8 cellular contexts compared by ENCODE assay signal in genomic region chr17:43578699-43579569, GRCh38. TPM values are rescaled to one million over a fixed set of nuclear protein-coding genes. Genes with fewer than 3 reads are reported as not detected.
A peak's percentile ranks its signal among the peaks of the same experiment; 100 is the strongest.
DNase-seq lines count a peak whose midpoint lies in the region; ATAC-seq, FAIRE-seq and TF ChIP-seq lines count a peak whose summit lies in the region.

No MANE protein-coding gene starts in this region.

- CTCF ChIA-PET in mammary epithelial cell (lab: Charles Lee; ENCODE audit: low non-redundant PET) = interaction anchor here (1.8 kb wide), 1 partner anchor 95 kb away, joined by 10 read pairs; no protein-coding TSS in a partner anchor

- H3K4me2 ChIP-seq in mammary epithelial cell (ENCODE audit: insufficient read depth, low read depth, low read length) = peak overlapping the region; percentile 51

- H3K4me1 ChIP-seq in mammary epithelial cell (ENCODE audit: insufficient read depth, low read length) = peaks cover 41% of the 10 kb centered on the region

- TF ChIP-seq CTCF in HFFc6 (IDR thresholded peaks at IDR 0.05) (no peak), mammary epithelial cell (conservative IDR thresholded peaks at IDR 0.05 in 1 of 2, IDR thresholded peaks at IDR 0.05 in 1 of 2; ENCODE audit: extremely low read depth in 1 of 2, insufficient read depth in 1 of 2, low read depth in 1 of 2, low read length in 2 of 2) (no peak)

- peak overlapping the region; percentile 60 for H3K27ac ChIP-seq in mammary epithelial cell (ENCODE audit: insufficient read depth, low read depth, low read length)

- H3K4me3 ChIP-seq in mammary epithelial cell (replicated peaks in 1 of 3; ENCODE audit: insufficient read depth in 1 of 3, low read depth in 2 of 3, low read length in 3 of 3) = no peak overlapping the region

- H3K9me3 ChIP-seq in mammary epithelial cell (replicated peaks; ENCODE audit: insufficient read depth, low read length) = no peaks in the 10 kb centered on the region

- POLR2A ChIA-PET in naive thymus-derived CD8-positive, alpha-beta T cell (lab: Charles Lee) = interaction anchor here (0.6 kb wide), 1 partner anchor 613 kb away, joined by 3 read pairs; no protein-coding TSS in a partner anchor

- DNase-seq in Daoy (ENCODE audit: low read depth) (peak; percentile 91), HFFc6 (peak; percentile 32), RCC 7860 (ENCODE audit: low spot score) (peak; percentile 56), mammary epithelial cell (peak; percentile 49), cerebellar nuclear complex (lab: John Stamatoyannopoulos, UW) (no peak), mesenteric fat pad (ENCODE audit: low spot score) (no peak)
- peak in 3 of 10 donors; percentile 2 to 24 (median 2) for DNase-seq in naive thymus-derived CD8-positive, alpha-beta T cell

- H3K36me3 Mint-ChIP-seq in HFFc6 (ENCODE audit: low read depth) = no peaks in the 10 kb centered on the region
- H3K36me3 Mint-ChIP-seq in naive thymus-derived CD8-positive, alpha-beta T cell = no peaks in the 10 kb centered on the region

- no TSS peak for BruUV-seq in mammary epithelial cell (replicated peaks; lab: Mats Ljungman, UMichigan)

- in situ Hi-C loops in mammary epithelial cell (cut with MboI; ENCODE audit: low sequenced_read_pairs in 2 of 2) = loop anchor here (5.0 kb wide), 3 partner anchors 57 to 183 kb away; no protein-coding TSS in a partner anchor

- no peaks in the 10 kb centered on the region for H3K9me3 Mint-ChIP-seq in HFFc6
- H3K9me3 Mint-ChIP-seq in naive thymus-derived CD8-positive, alpha-beta T cell = no peaks in the 10 kb centered on the region

- peak; percentile 73 to 77 for ATAC-seq in naive thymus-derived CD8-positive, alpha-beta T cell
- ATAC-seq in GM21381 (IDR thresholded peaks at IDR 0.05; ENCODE audit: unreplicated experiment) = no peak

- peak overlapping the region; percentile 22 for H3K9ac ChIP-seq in mammary epithelial cell (ENCODE audit: insufficient read depth, low read length)

- peak overlapping the region; percentile 64 for H3K4me3 Mint-ChIP-seq in HFFc6
- peak overlapping the region in 4 of 10 donors; percentile 3 to 60 (median 18) for H3K4me3 Mint-ChIP-seq in naive thymus-derived CD8-positive, alpha-beta T cell

- no peaks in the 10 kb centered on the region for H3K27me3 ChIP-seq in mammary epithelial cell (ENCODE audit: insufficient read depth, low read length)

- H3K4me1 Mint-ChIP-seq in HFFc6 (ENCODE audit: low read depth) = peaks cover 66% of the 10 kb centered on the region
- peaks cover 5 to 23% (median 15%) of the 10 kb centered on the region in 4 donors for H3K4me1 Mint-ChIP-seq in naive thymus-derived CD8-positive, alpha-beta T cell

- intact Hi-C loops in mammary epithelial cell (cut with micrococcal nuclease) = loop anchor here (1.0 kb wide), 1 partner anchor 36 kb away; no protein-coding TSS in a partner anchor

- H3K27ac Mint-ChIP-seq in HFFc6 = peak overlapping the region; percentile 86
- peak overlapping the region in 7 of 10 donors; percentile 43 to 92 (median 63) for H3K27ac Mint-ChIP-seq in naive thymus-derived CD8-positive, alpha-beta T cell

- H3K36me3 ChIP-seq in mammary epithelial cell (ENCODE audit: insufficient read depth, low read length) = no peaks in the 10 kb centered on the region

- no peaks in the 10 kb centered on the region; the same call in 1 of the 2 replicates for H3K27me3 Mint-ChIP-seq in HFFc6 (ENCODE audit: insufficient read depth)
- H3K27me3 Mint-ChIP-seq in naive thymus-derived CD8-positive, alpha-beta T cell = peaks cover 0 to 10% (median 8%) of the 10 kb centered on the region in 5 donors

- no peaks in the 10 kb centered on the region for H4K20me1 ChIP-seq in mammary epithelial cell (ENCODE audit: insufficient read depth, low read length)

- H3K79me2 ChIP-seq in mammary epithelial cell (ENCODE audit: insufficient read depth, low read length) = no peaks in the 10 kb centered on the region

- no peak for FAIRE-seq in RCC 7860 (lab: Jason Lieb, UNC)

- 23% methylated on average over 9 of the region's 13 CpGs for WGBS in mammary epithelial cell (ENCODE audit: low coverage, missing lambda C conversion rate)

- dilution Hi-C loops in mammary epithelial cell (cut with HindIII; ENCODE audit: low sequenced_read_pairs) = no loop called here

- peak overlapping the region; percentile 62 for H2AFZ ChIP-seq in mammary epithelial cell (ENCODE audit: low read depth, low read length)

RNA-seq across cellular contexts. Expression of gene ETV4, which starts 32.8 kb away (rescaled TPM):
- total RNA-seq in Daoy (2014; rRNA removed; shearing (Covaris generic)) = 27.7 and 51.4 TPM in 2 replicates
- 1 to 10 TPM; 4.7 to 6.9 (median 5.8) TPM for total RNA-seq in HFFc6 (2021; fragmentation: NEBNext Ultra II Directional; extraction: Animal tissue kit (Norgen Biotek cat#: 25700))
- total RNA-seq in mammary epithelial cell (10 to 100 TPM; 10.2 to 46.0 TPM), mesenteric fat pad (0.48 TPM)
- 34.1 TPM for polyA plus RNA-seq in mammary epithelial cell
- 21.1 TPM for polyA minus RNA-seq in mammary epithelial cell
- total RNA-seq in naive thymus-derived CD8-positive, alpha-beta T cell = not detected
- under 1 TPM in 1 of 3 donors, not detected in 2; 0.09 TPM for polyA plus RNA-seq in naive thymus-derived CD8-positive, alpha-beta T cell

Comparison
In these comparisons a context has a peak if more than half of its experiments do, and no peak if none do; other contexts are left out.
1. DNase-seq: peak in Daoy (single experiment), HFFc6 (single experiment), RCC 7860 (single experiment) and mammary epithelial cell (single experiment); none in cerebellar nuclear complex (0 of 2) and mesenteric fat pad (single experiment).